26 cellular contexts compared by ENCODE assay signal in genomic region chr5:92976156-92976555, GRCh38.
"Had no signal": no experiment of that assay in that cellular context is flagged by ENCODE, and none has a peak within 500 bp of the region (broad histone marks: within the 10 kb centered on the region; RNA-seq: fewer than 3 reads in every experiment).

No MANE protein-coding gene starts in this region.

- H3K27me3 ChIP-seq: stomach, suprapubic skin, testis, thyroid gland, tibial artery, transverse colon, upper lobe of left lung, upper lobe of right lung, uterus, vagina had no signal

- DNase-seq: stimulated activated CD4-positive, alpha-beta T cell treated with anti-CD3 and anti-CD28 coated beads, Interleukin-2, amount 100 ng/mL, for 48 hours; stimulated activated CD4-positive, alpha-beta T cell treated with anti-CD3 and anti-CD28 coated beads, Interleukin-4, amount 100 ng/mL, for 1 hour; stimulated activated CD4-positive, alpha-beta T cell treated with anti-CD3 and anti-CD28 coated beads, Interleukin-4, amount 100 ng/mL, for 24 hours; stimulated activated CD4-positive, alpha-beta T cell treated with anti-CD3 and anti-CD28 coated beads, Interleukin-4, amount 100 ng/mL, for 4 hours; stimulated activated CD8-positive, alpha-beta memory T cell treated with anti-CD3 and anti-CD28 coated beads, Interleukin-4, amount 100 ng/mL, for 48 hours; stimulated activated naive B cell treated with anti-CD40 and anti-IgM and Interleukin-4, amounts not matched to agents 10 μg/mL and 1 μg/mL and 100 μg/mL, for 72 hours; stimulated activated naive CD4-positive, alpha-beta T cell; stimulated activated naive CD4-positive, alpha-beta T cell treated with Interleukin-2 at 50 U/mL for 16 hours; stimulated activated naive CD8-positive, alpha-beta T cell treated with anti-CD3 and anti-CD28 coated beads, Interleukin-15, amount 100 ng/mL, for 72 hours; stimulated activated naive CD8-positive, alpha-beta T cell treated with anti-CD3 and anti-CD28 coated beads, Interleukin-15, Interleukin-2, amounts not matched to agents 100 U/mL and 50 U/mL, for 24 hours; stomach; substantia nigra; testis; thyroid gland; tibial artery; transverse colon; trophoblast cell; upper lobe of left lung; upper lobe of right lung; uterus had no signal

- FAIRE-seq: urothelium cell line had no signal

- H3K4me1 ChIP-seq: suprapubic skin, testis, thyroid gland, tibial artery, transverse colon, upper lobe of left lung, upper lobe of right lung, uterus, vagina had no signal

- H3K4me3 ChIP-seq: stomach, suprapubic skin, testis, thoracic aorta, thyroid gland, tibial artery, transverse colon, upper lobe of left lung, upper lobe of right lung, uterus, vagina had no signal

- H3K36me3 ChIP-seq: stomach, suprapubic skin, thoracic aorta, thyroid gland, tibial artery, transverse colon, upper lobe of left lung, upper lobe of right lung, uterus, vagina had no signal

- H3K27ac ChIP-seq: stomach, suprapubic skin, testis, thoracic aorta, thyroid gland, tibial artery, transverse colon, upper lobe of left lung, upper lobe of right lung, uterus, vagina had no signal

- ATAC-seq: stimulated activated effector memory CD8-positive, alpha-beta T cell treated with anti-CD3 and anti-CD28 coated beads, Interleukin-12 subunit alpha, Interleukin-12 subunit beta, amount 100 ng/mL, for 72 hours; stimulated activated memory B cell treated with anti-CD40 and anti-IgM and Interleukin-4, amounts not matched to agents 10 μg/mL and 1 μg/mL and 100 μg/mL, for 72 hours; stimulated activated naive B cell treated with anti-CD40 and anti-IgM and Interleukin-4, amounts not matched to agents 10 μg/mL and 1 μg/mL and 100 μg/mL, for 72 hours; stimulated activated naive CD8-positive, alpha-beta T cell treated with anti-CD3 and anti-CD28 coated beads, Interleukin-15, amount 100 ng/mL, for 72 hours; stimulated activated naive CD8-positive, alpha-beta T cell treated with anti-CD3 and anti-CD28 coated beads, Interleukin-15, Interleukin-2, amounts not matched to agents 100 U/mL and 50 U/mL, for 24 hours; upper lobe of right lung had no signal

- H3K9me3 ChIP-seq: testis, thoracic aorta, thyroid gland, tibial artery, transverse colon, upper lobe of left lung, upper lobe of right lung, uterus, vagina had no signal
